Comparison of ENCODE assay signal across 11 cellular contexts in genomic region chr5:168404366-168404765, GRCh38.
A peak's percentile ranks its signal among the peaks of the same experiment; 100 is the strongest.
DNase-seq lines count a peak whose midpoint lies in the region; ATAC-seq and TF ChIP-seq lines count a peak whose summit lies in the region.
"Had no signal": no experiment of that assay in that cellular context is flagged by ENCODE, and none has a peak within 500 bp of the region (broad histone marks: within the 10 kb centered on the region; RNA-seq: fewer than 3 reads in every experiment).

No MANE protein-coding gene starts in this region.

- peaks cover 0 to 17% (median 4%) of the 10 kb centered on the region in 3 donors for H3K4me1 ChIP-seq in gastroesophageal sphincter
- H3K4me1 ChIP-seq in ascending aorta: no peaks in the 10 kb centered on the region

- DNase-seq in GM03348 (ENCODE audit: low spot score) (peak; percentile 88), amniotic epithelial cell (ENCODE audit: low read depth) (peak; percentile 96), renal cortical epithelial cell (ENCODE audit: low read depth) (peak; percentile 86), Kasumi-1 (lab: John Stamatoyannopoulos, UW) (no peak), ascending aorta (ENCODE audit: low spot score in 2 of 2) (no peak)
- DNase-seq: activated CD4-positive, alpha-beta T cell treated with anti-CD3 and anti-CD28 coated beads, Interleukin-2, amount 10 ng/mL, durations not matched to agents 7 days and 5 days; DND-41; MM.1S had no signal

- H3K36me3 ChIP-seq in gastroesophageal sphincter (no peaks in the 10 kb centered on the region), ascending aorta (no peaks in the 10 kb centered on the region)

- peak overlapping the region in 3 of 4 donors; percentile 31 to 58 (median 35) for H3K27ac ChIP-seq in gastroesophageal sphincter
- no peak overlapping the region for H3K27ac ChIP-seq in ascending aorta

- TF ChIP-seq EP300 in gastroesophageal sphincter (IDR thresholded peaks at IDR 0.05): no peak

- H3K27me3 ChIP-seq in gastroesophageal sphincter (no peaks in the 10 kb centered on the region), ascending aorta (no peaks in the 10 kb centered on the region)

- TF ChIP-seq CTCF in gastroesophageal sphincter (IDR thresholded peaks at IDR 0.05): no peak
- TF ChIP-seq CTCF in ascending aorta (IDR thresholded peaks at IDR 0.05): no peak

- H3K4me3 ChIP-seq in gastroesophageal sphincter (no peak overlapping the region), ascending aorta (no peak overlapping the region)

- intact Hi-C loops in ascending aorta (cut with DNase I): no loop called here

- WGBS in gastroesophageal sphincter (ENCODE audit: low coverage in 1 of 2), 2 donors: 29 to 100% methylated on average over 1 to 8 of the region's 12 CpGs

- H3K9me3 ChIP-seq in gastroesophageal sphincter (no peaks in the 10 kb centered on the region), ascending aorta (no peaks in the 10 kb centered on the region)

- no peak for TF ChIP-seq POLR2A in gastroesophageal sphincter (IDR thresholded peaks at IDR 0.05)

- ATAC-seq in gastroesophageal sphincter (no peak), GM19324 (IDR thresholded peaks at IDR 0.05; ENCODE audit: low FRiP score, unreplicated experiment) (no peak), HG03354 (IDR thresholded peaks at IDR 0.05; ENCODE audit: poor library complexity, severe bottlenecking, unreplicated experiment) (no peak)

Comparison
In these comparisons a context has a peak if more than half of its experiments do, and no peak if none do; other contexts are left out.
1. DNase-seq: peak in GM03348 (single experiment), amniotic epithelial cell (single experiment) and renal cortical epithelial cell (single experiment); none in Kasumi-1 (0 of 2) and ascending aorta (0 of 2).
2. H3K27ac ChIP-seq: peak in gastroesophageal sphincter (3 of 4); none in ascending aorta (0 of 2).